Comparison of ENCODE assay signal across 1 cellular context in the genomic region with DNA sequence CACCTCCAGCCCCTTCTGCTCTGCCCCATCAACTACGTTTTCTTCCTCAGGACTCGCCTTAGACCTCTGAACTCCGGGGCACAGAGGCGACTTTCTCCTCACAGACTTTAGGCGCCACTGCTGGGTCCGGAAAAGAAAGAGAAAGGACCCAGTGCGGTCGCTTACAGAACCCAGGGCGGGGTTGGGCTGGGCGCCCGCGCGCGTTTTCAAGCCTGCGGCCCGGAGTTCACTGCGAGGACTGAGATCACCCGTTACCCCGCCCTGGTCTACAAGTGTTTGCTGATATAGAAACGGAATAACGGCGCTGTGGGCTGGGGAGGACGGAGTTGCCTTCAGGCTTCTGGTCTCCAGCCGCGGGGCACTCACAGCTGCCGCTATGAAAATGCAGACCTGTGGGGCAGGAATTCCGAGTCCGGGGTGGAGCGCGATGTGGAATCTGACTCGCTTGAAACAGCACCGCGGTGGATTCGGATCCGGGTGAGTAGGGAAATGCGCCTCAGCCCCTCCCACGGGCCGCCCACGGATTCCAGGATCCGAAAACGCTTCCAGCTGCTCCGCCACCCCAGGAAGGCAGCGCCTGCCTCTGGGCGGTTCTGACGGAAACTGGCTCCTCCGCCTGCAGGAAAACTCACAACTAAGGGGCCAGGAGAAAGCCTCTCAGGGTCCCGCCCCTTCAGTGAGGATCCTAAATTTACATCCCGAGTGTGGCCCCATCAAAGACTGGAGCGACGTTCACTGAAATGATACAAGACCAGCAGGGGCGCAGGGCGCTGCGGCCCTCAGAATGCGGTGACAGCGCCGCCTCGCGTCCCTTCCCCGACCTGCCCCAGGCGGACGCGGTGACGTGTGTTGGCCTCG.
TF ChIP-seq lines count a peak whose summit lies in the region.

No MANE protein-coding gene starts in this region.

TF ChIP-seq in GM12878, 131 proteins besides CTCF, POLR2A, EP300 and RAD21 (continued from another document):
- TF ChIP-seq, protein P1, sequence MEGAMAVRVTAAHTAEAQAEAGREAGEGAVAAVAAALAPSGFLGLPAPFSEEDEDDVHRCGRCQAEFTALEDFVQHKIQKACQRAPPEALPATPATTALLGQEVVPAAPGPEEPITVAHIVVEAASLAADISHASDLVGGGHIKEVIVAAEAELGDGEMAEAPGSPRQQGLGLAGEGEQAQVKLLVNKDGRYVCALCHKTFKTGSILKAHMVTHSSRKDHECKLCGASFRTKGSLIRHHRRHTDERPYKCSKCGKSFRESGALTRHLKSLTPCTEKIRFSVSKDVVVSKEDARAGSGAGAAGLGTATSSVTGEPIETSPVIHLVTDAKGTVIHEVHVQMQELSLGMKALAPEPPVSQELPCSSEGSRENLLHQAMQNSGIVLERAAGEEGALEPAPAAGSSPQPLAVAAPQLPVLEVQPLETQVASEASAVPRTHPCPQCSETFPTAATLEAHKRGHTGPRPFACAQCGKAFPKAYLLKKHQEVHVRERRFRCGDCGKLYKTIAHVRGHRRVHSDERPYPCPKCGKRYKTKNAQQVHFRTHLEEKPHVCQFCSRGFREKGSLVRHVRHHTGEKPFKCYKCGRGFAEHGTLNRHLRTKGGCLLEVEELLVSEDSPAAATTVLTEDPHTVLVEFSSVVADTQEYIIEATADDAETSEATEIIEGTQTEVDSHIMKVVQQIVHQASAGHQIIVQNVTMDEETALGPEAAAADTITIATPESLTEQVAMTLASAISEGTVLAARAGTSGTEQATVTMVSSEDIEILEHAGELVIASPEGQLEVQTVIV (IDR thresholded peaks at IDR 0.05; ENCODE audit: borderline replicate concordance, partially characterized antibody), result no peak
- TF ChIP-seq, protein P2, sequence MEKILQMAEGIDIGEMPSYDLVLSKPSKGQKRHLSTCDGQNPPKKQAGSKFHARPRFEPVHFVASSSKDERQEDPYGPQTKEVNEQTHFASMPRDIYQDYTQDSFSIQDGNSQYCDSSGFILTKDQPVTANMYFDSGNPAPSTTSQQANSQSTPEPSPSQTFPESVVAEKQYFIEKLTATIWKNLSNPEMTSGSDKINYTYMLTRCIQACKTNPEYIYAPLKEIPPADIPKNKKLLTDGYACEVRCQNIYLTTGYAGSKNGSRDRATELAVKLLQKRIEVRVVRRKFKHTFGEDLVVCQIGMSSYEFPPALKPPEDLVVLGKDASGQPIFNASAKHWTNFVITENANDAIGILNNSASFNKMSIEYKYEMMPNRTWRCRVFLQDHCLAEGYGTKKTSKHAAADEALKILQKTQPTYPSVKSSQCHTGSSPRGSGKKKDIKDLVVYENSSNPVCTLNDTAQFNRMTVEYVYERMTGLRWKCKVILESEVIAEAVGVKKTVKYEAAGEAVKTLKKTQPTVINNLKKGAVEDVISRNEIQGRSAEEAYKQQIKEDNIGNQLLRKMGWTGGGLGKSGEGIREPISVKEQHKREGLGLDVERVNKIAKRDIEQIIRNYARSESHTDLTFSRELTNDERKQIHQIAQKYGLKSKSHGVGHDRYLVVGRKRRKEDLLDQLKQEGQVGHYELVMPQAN (conservative IDR thresholded peaks at IDR 0.05), result peak; percentile 71
- TF ChIP-seq BHLHE40 (IDR thresholded peaks at IDR 0.05; ENCODE audit: borderline replicate concordance in 1 of 2, low read depth in 2 of 2, low read length in 1 of 2), result peak; percentile 21 to 24; a peak in 1 of 4 replicates
- TF ChIP-seq, protein P3, sequence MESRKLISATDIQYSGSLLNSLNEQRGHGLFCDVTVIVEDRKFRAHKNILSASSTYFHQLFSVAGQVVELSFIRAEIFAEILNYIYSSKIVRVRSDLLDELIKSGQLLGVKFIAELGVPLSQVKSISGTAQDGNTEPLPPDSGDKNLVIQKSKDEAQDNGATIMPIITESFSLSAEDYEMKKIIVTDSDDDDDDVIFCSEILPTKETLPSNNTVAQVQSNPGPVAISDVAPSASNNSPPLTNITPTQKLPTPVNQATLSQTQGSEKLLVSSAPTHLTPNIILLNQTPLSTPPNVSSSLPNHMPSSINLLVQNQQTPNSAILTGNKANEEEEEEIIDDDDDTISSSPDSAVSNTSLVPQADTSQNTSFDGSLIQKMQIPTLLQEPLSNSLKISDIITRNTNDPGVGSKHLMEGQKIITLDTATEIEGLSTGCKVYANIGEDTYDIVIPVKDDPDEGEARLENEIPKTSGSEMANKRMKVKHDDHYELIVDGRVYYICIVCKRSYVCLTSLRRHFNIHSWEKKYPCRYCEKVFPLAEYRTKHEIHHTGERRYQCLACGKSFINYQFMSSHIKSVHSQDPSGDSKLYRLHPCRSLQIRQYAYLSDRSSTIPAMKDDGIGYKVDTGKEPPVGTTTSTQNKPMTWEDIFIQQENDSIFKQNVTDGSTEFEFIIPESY (IDR thresholded peaks at IDR 0.05), result no peak
- TF ChIP-seq SMAD1 (IDR thresholded peaks at IDR 0.05; ENCODE audit: low read depth, partially characterized antibody), result no peak
- TF ChIP-seq SP1 (IDR thresholded peaks at IDR 0.05; ENCODE audit: low read depth, low read length), result no peak
- TF ChIP-seq, protein P4, sequence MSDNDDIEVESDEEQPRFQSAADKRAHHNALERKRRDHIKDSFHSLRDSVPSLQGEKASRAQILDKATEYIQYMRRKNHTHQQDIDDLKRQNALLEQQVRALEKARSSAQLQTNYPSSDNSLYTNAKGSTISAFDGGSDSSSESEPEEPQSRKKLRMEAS (IDR thresholded peaks at IDR 0.05; ENCODE audit: low read depth, low read length), result no peak
- TF ChIP-seq TCF7 (IDR thresholded peaks at IDR 0.05; ENCODE audit: borderline replicate concordance), result no peak
- no peak for TF ChIP-seq NRF1 (conservative IDR thresholded peaks at IDR 0.05; ENCODE audit: low read depth, low read length)
- 0 out of 2 replicates have a peak, but pooled peaks have one; percentile 39 for TF ChIP-seq TCF12 (IDR thresholded peaks at IDR 0.05; ENCODE audit: low read depth, low read length)
- no peak for TF ChIP-seq ESRRA (IDR thresholded peaks at IDR 0.05; ENCODE audit: low read length)
- no peak for TF ChIP-seq POLR2AphosphoS2 (IDR thresholded peaks at IDR 0.05; ENCODE audit: low read depth, low read length)
- no peak for TF ChIP-seq ZZZ3 (IDR thresholded peaks at IDR 0.05; ENCODE audit: control insufficient read depth, insufficient read length, low read depth)
- TF ChIP-seq HDAC6 (IDR thresholded peaks at IDR 0.05; ENCODE audit: unreplicated experiment), result no peak
- peak; percentile 74; the same call in 1 of the 2 replicates for TF ChIP-seq CREB1 (IDR thresholded peaks at IDR 0.05; ENCODE audit: low read depth)
- no peak for TF ChIP-seq ZNF207 (IDR thresholded peaks at IDR 0.05; ENCODE audit: borderline replicate concordance)
- no peak for TF ChIP-seq BMI1 (IDR thresholded peaks at IDR 0.05; ENCODE audit: borderline replicate concordance)
- TF ChIP-seq HCFC1 (IDR thresholded peaks at IDR 0.05; ENCODE audit: low read length), result no peak
- 0 out of 2 replicates have a peak, but pooled peaks have one; percentile 20 for TF ChIP-seq DPF2 (IDR thresholded peaks at IDR 0.05)
- TF ChIP-seq, protein P5, sequence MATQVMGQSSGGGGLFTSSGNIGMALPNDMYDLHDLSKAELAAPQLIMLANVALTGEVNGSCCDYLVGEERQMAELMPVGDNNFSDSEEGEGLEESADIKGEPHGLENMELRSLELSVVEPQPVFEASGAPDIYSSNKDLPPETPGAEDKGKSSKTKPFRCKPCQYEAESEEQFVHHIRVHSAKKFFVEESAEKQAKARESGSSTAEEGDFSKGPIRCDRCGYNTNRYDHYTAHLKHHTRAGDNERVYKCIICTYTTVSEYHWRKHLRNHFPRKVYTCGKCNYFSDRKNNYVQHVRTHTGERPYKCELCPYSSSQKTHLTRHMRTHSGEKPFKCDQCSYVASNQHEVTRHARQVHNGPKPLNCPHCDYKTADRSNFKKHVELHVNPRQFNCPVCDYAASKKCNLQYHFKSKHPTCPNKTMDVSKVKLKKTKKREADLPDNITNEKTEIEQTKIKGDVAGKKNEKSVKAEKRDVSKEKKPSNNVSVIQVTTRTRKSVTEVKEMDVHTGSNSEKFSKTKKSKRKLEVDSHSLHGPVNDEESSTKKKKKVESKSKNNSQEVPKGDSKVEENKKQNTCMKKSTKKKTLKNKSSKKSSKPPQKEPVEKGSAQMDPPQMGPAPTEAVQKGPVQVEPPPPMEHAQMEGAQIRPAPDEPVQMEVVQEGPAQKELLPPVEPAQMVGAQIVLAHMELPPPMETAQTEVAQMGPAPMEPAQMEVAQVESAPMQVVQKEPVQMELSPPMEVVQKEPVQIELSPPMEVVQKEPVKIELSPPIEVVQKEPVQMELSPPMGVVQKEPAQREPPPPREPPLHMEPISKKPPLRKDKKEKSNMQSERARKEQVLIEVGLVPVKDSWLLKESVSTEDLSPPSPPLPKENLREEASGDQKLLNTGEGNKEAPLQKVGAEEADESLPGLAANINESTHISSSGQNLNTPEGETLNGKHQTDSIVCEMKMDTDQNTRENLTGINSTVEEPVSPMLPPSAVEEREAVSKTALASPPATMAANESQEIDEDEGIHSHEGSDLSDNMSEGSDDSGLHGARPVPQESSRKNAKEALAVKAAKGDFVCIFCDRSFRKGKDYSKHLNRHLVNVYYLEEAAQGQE (IDR thresholded peaks at IDR 0.05; ENCODE audit: low read depth, low read length), result no peak
- no peak for TF ChIP-seq MTA3 (IDR thresholded peaks at IDR 0.05; ENCODE audit: borderline replicate concordance, low read length)
- TF ChIP-seq EZH2 (IDR thresholded peaks at IDR 0.05; ENCODE audit: borderline replicate concordance, control insufficient read depth, low read depth, low read length), result no peak
- TF ChIP-seq ATF7 (IDR thresholded peaks at IDR 0.05; ENCODE audit: low read depth), result no peak
- TF ChIP-seq ZSCAN29 (IDR thresholded peaks at IDR 0.05), result no peak
- TF ChIP-seq FOS (IDR thresholded peaks at IDR 0.05; ENCODE audit: borderline replicate concordance, extremely low read depth, insufficient read length), result no peak
- TF ChIP-seq TAF1 (IDR thresholded peaks at IDR 0.05; ENCODE audit: borderline replicate concordance, low read depth, low read length), result peak; percentile 41; the same call in 1 of the 2 replicates
- no peak for TF ChIP-seq SRF (IDR thresholded peaks at IDR 0.05; ENCODE audit: low read depth in 2 of 2, low read length in 2 of 2)
- no peak for TF ChIP-seq CHD2 (IDR thresholded peaks at IDR 0.05; ENCODE audit: borderline replicate concordance, low read depth, low read length)
- TF ChIP-seq STAT1 (conservative IDR thresholded peaks at IDR 0.05), result no peak
- TF ChIP-seq YY1 (IDR thresholded peaks at IDR 0.05; ENCODE audit: low read depth, low read length), result peak; percentile 85
- TF ChIP-seq STAT3 (IDR thresholded peaks at IDR 0.05; ENCODE audit: low read depth, low read length), result no peak
- TF ChIP-seq IKZF2 (IDR thresholded peaks at IDR 0.05), result peak; percentile 65 to 75; a peak in 3 of 4 replicates
- peak; percentile 88 for TF ChIP-seq IKZF1 (conservative IDR thresholded peaks at IDR 0.05)
- no peak for TF ChIP-seq SUZ12 (IDR thresholded peaks at IDR 0.05; ENCODE audit: unreplicated experiment)
- TF ChIP-seq SPI1 (IDR thresholded peaks at IDR 0.05; ENCODE audit: borderline replicate concordance, insufficient read depth, low read depth, low read length), result no peak; the same call in 1 of the 2 replicates
- TF ChIP-seq, protein P6, sequence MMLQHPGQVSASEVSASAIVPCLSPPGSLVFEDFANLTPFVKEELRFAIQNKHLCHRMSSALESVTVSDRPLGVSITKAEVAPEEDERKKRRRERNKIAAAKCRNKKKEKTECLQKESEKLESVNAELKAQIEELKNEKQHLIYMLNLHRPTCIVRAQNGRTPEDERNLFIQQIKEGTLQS (IDR thresholded peaks at IDR 0.05; ENCODE audit: borderline replicate concordance, extremely low read depth, low read depth, low read length), result no peak; the same call in 1 of the 2 replicates
- no peak for TF ChIP-seq ZNF274 (IDR thresholded peaks at IDR 0.05; ENCODE audit: insufficient read depth, insufficient read length)
- TF ChIP-seq MEF2B (IDR thresholded peaks at IDR 0.05; ENCODE audit: partially characterized antibody, poor library complexity, severe bottlenecking), result peak; percentile 25
- TF ChIP-seq CBX5 (IDR thresholded peaks at IDR 0.05; ENCODE audit: low read depth), result no peak
- no peak for TF ChIP-seq PAX5 (IDR thresholded peaks at IDR 0.05; ENCODE audit: borderline replicate concordance, low read depth, low read length)
- no peak for TF ChIP-seq FOXK2 (IDR thresholded peaks at IDR 0.05)
- TF ChIP-seq NFIC (IDR thresholded peaks at IDR 0.05; ENCODE audit: low read depth, low read length), result no peak
TF ChIP-seq in GM12878: peak in this region for 31.
